Comparison of ENCODE assay signal across 8 cellular contexts in the genomic region with DNA sequence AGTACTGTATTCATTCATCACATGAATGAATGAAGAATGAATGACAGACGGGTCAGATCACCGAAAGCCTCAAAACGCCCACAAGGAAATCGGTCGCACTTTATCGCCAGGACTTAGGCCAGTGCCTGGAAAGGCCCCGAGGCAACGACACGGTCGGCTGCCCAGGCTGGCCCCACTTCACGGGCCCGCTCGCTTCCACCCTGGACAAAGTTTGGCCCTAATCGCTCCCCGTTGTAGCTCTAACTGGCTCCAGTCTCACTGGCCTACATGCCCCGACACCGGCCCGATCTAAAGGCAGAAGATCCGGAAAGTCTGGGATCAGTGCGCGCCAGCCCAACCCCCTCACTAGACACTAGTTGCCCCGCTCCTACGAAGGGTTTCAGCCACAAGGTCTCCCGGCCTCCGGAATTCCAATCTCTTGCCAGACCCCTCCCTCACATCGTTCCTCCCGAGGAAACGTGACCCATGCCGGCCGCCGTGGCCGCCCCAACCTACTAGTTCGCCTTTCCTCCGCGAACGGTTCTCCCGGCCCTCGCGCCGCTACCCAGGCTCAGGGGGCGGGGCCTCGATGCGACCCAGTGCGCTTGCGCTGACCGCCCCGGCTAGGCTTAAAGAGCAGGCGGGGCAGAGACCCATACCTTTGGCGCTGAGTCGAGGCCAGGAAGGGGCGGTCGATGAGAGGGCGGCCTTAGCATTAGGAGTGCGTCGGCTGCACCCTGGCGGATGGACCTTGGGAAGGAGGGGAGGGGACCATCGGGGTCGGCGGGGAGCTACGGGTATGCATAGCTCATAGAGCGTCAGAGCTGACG. TPM values are rescaled to one million over a fixed set of nuclear protein-coding genes. Genes with fewer than 3 reads are reported as not detected.
DNase-seq lines count a peak whose midpoint lies in the region; ATAC-seq and TF ChIP-seq lines count a peak whose summit lies in the region.

Gene GSS, minus strand, starts transcription at position 575 of the 809 bp plus-strand sequence. CDS start 3,954 bp downstream, outside the sequence.
Gene MYH7B, plus strand, starts transcription at position 637 of the 809 bp plus-strand sequence. CDS start 22,138 bp downstream, outside the sequence.

- peak; percentile 88 for ATAC-seq in HG03432 (IDR thresholded peaks at IDR 0.05; ENCODE audit: unreplicated experiment)

- no peaks in the 10 kb centered on the region for H3K9me3 Mint-ChIP-seq in chondrocyte (ENCODE audit: low read depth)

- no peaks in the 10 kb centered on the region for H3K27me3 Mint-ChIP-seq in chondrocyte (ENCODE audit: low read depth)

- peaks cover 4% of the 10 kb centered on the region for H3K4me1 ChIP-seq in BE2C

- peak; percentile 56 for TF ChIP-seq CTCF in BE2C (IDR thresholded peaks at IDR 0.05; ENCODE audit: low read depth, low read length)
- TF ChIP-seq CTCF in chondrocyte (IDR thresholded peaks at IDR 0.05) = peak; percentile 79
- peak; percentile 60 for TF ChIP-seq CTCF in kidney epithelial cell (IDR thresholded peaks at IDR 0.05; ENCODE audit: insufficient read depth, low read length, poor library complexity, severe bottlenecking)

- H3K4me1 Mint-ChIP-seq in chondrocyte (ENCODE audit: low read depth) = peaks cover 24% of the 10 kb centered on the region

- H3K27ac Mint-ChIP-seq in chondrocyte (ENCODE audit: unreplicated experiment) = peak within 1 kb of the TSS; percentile 99

- no peaks in the 10 kb centered on the region for H3K27me3 ChIP-seq in BE2C
- H3K27me3 ChIP-seq in kidney epithelial cell (ENCODE audit: control insufficient read depth, insufficient read depth, low read length) = no peaks in the 10 kb centered on the region

- no peaks in the 10 kb centered on the region for H3K9me3 ChIP-seq in BE2C

- TF ChIP-seq POLR2A in GM19099 (IDR thresholded peaks at IDR 0.05; ENCODE audit: extremely low read depth, insufficient read length, low read depth) = peak; percentile 92

- DNase-seq in BE2C (peak; percentile 98), NCI-H460 (ENCODE audit: extremely low read depth, low read depth) (peak; percentile 96), chondrocyte (ENCODE audit: low spot score) (peak; percentile 96), kidney epithelial cell (ENCODE audit: low read depth) (no peak)
- peak; percentile 98 to 99 for DNase-seq in activated CD4-positive, alpha-beta T cell treated with anti-CD3 and anti-CD28 coated beads for 24 hours (ENCODE audit: low read depth in 2 of 2)
- peak; percentile 99 for DNase-seq in stimulated activated CD4-positive, alpha-beta T cell treated with anti-CD3 and anti-CD28 coated beads, Interleukin-15, amount 100 ng/mL, for 24 hours

- H3K4me3 ChIP-seq in BE2C (ENCODE audit: low read depth, low read length) = peak within 1 kb of the TSS; percentile 67
- peak within 1 kb of the TSS; percentile 67 for H3K4me3 ChIP-seq in kidney epithelial cell (ENCODE audit: low read depth, low read length)

- peak within 1 kb of the TSS; percentile 95 for H3K4me3 Mint-ChIP-seq in chondrocyte (ENCODE audit: unreplicated experiment)

- H3K36me3 ChIP-seq in BE2C = no peaks in the 10 kb centered on the region
- H3K36me3 ChIP-seq in kidney epithelial cell (ENCODE audit: control insufficient read depth, insufficient read depth, low read length) = no peaks in the 10 kb centered on the region

- no peaks in the 10 kb centered on the region for H3K36me3 Mint-ChIP-seq in chondrocyte (ENCODE audit: low read depth)

RNA-seq across cellular contexts. Expression of gene GSS, which starts in this region (rescaled TPM):
- 86.1 TPM for polyA plus RNA-seq in BE2C (2012; ENCODE audit: insufficient read depth, insufficient read length, low read depth)
- 97.8 and 100.0 TPM in 2 replicates for total RNA-seq in NCI-H460 (2014; rRNA removed; shearing (Covaris generic))
- polyA plus RNA-seq in NCI-H460 (2014; cell fraction: nucleus; rRNA removed) = 330 and 345 TPM in 2 replicates
- 39.5 to 57.7 TPM (median 57.3 TPM) in 3 replicates for total RNA-seq in chondrocyte
- 64.8 and 71.8 TPM in 2 replicates for total RNA-seq in kidney epithelial cell

RNA-seq across cellular contexts. Expression of gene MYH7B, which starts in this region (rescaled TPM):
- 4.6 TPM for polyA plus RNA-seq in BE2C (2012; ENCODE audit: insufficient read depth, insufficient read length, low read depth)
- total RNA-seq in NCI-H460 (2014; rRNA removed; shearing (Covaris generic)) = 0.05 and 0.49 TPM in 2 replicates
- 0.33 TPM in 1 of 2 replicates, not detected in the other for polyA plus RNA-seq in NCI-H460 (2014; cell fraction: nucleus; rRNA removed)
- total RNA-seq in chondrocyte (0.30 to 0.64 TPM in 2 of 3 replicates, not detected in the other), kidney epithelial cell (0.04 and 0.21 TPM in 2 replicates)
